11 cellular contexts compared by ENCODE assay signal in genomic region chr17:32835291-32835761, GRCh38. TPM values are rescaled to one million over a fixed set of nuclear protein-coding genes. Genes with fewer than 3 reads are reported as not detected.
DNase-seq lines count a peak whose midpoint lies in the region; ATAC-seq, FAIRE-seq and TF ChIP-seq lines count a peak whose summit lies in the region.
"Had no signal": no experiment of that assay in that cellular context is flagged by ENCODE, and none has a peak within 500 bp of the region (broad histone marks: within the 10 kb centered on the region; RNA-seq: fewer than 3 reads in every experiment).

No MANE protein-coding gene starts in this region.

- H3K27me3 ChIP-seq in GM06990 (replicated peaks; ENCODE audit: control insufficient read depth, insufficient read depth, low read length) = no peaks in the 10 kb centered on the region

- H3K27ac Mint-ChIP-seq in activated CD4-positive, alpha-beta memory T cell treated with anti-CD3 and anti-CD28 coated beads for 36 hours = no peak overlapping the region
- H3K27ac Mint-ChIP-seq: activated CD4-positive, alpha-beta T cell treated with anti-CD3 and anti-CD28 coated beads, Interleukin-2, amount 10 ng/mL, durations not matched to agents 7 days and 5 days had no signal

- intact Hi-C loops in activated CD4-positive, alpha-beta memory T cell treated with anti-CD3 and anti-CD28 coated beads for 36 hours (cut with micrococcal nuclease) = no loop called here

- ATAC-seq in GM19328 (IDR thresholded peaks at IDR 0.05; ENCODE audit: unreplicated experiment) (peak; percentile 70), HG02623 (IDR thresholded peaks at IDR 0.05; ENCODE audit: unreplicated experiment) (peak; percentile 60), HG03439 (IDR thresholded peaks at IDR 0.05; ENCODE audit: unreplicated experiment) (peak; percentile 65)

- no peaks in the 10 kb centered on the region for H3K9me3 Mint-ChIP-seq in activated CD4-positive, alpha-beta memory T cell treated with anti-CD3 and anti-CD28 coated beads for 36 hours
- H3K9me3 Mint-ChIP-seq: activated CD4-positive, alpha-beta T cell treated with anti-CD3 and anti-CD28 coated beads, Interleukin-2, amount 10 ng/mL, durations not matched to agents 7 days and 5 days had no signal

- H3K4me3 Mint-ChIP-seq in activated CD4-positive, alpha-beta memory T cell treated with anti-CD3 and anti-CD28 coated beads for 36 hours = no peak overlapping the region
- H3K4me3 Mint-ChIP-seq: activated CD4-positive, alpha-beta T cell treated with anti-CD3 and anti-CD28 coated beads, Interleukin-2, amount 10 ng/mL, durations not matched to agents 7 days and 5 days had no signal

- H3K4me1 Mint-ChIP-seq in activated CD4-positive, alpha-beta memory T cell treated with anti-CD3 and anti-CD28 coated beads for 36 hours (ENCODE audit: low read depth) = peaks cover under 1% of the 10 kb centered on the region
- H3K4me1 Mint-ChIP-seq: activated CD4-positive, alpha-beta T cell treated with anti-CD3 and anti-CD28 coated beads, Interleukin-2, amount 10 ng/mL, durations not matched to agents 7 days and 5 days had no signal

- no peaks in the 10 kb centered on the region for H3K36me3 ChIP-seq in GM06990 (ENCODE audit: control insufficient read depth, insufficient read depth, low read length)

- H3K36me3 Mint-ChIP-seq in activated CD4-positive, alpha-beta memory T cell treated with anti-CD3 and anti-CD28 coated beads for 36 hours = no peaks in the 10 kb centered on the region

- H3K27me3 Mint-ChIP-seq in activated CD4-positive, alpha-beta memory T cell treated with anti-CD3 and anti-CD28 coated beads for 36 hours = peaks cover 2% of the 10 kb centered on the region

- H3K4me3 ChIP-seq in GM06990 (replicated peaks; ENCODE audit: low read depth, low read length) = peak overlapping the region; percentile 46; the same call in 1 of the 2 replicates

- TF ChIP-seq CTCF in GM06990 (IDR thresholded peaks at IDR 0.05; ENCODE audit: insufficient read depth, low read length, poor library complexity, severe bottlenecking) = no peak

- CTCF ChIA-PET in activated CD4-positive, alpha-beta memory T cell treated with anti-CD3 and anti-CD28 coated beads for 36 hours (lab: Charles Lee) = interaction anchor here (0.7 to 2.5 kb wide), 3 partner anchors 42 to 74 kb away, joined by 3 to 8 read pairs (median 5); partner anchors contain the start of gene MYO1D

- DNase-seq in GM06990 (ENCODE audit: extremely low read depth, insufficient read length) (peak; percentile 56), SKM-1 treated with dmso at 0.1 percent for 144 hours (lab: John Stamatoyannopoulos, UW; ENCODE audit: unreplicated experiment) (no peak), urothelium cell line (ENCODE audit: low spot score) (no peak), SIG-M5 treated with dmso at 0.1 percent for 504 hours (lab: John Stamatoyannopoulos, UW; ENCODE audit: unreplicated experiment) (no peak)
- no peak for DNase-seq in activated CD4-positive, alpha-beta memory T cell treated with anti-CD3 and anti-CD28 coated beads for 36 hours
- DNase-seq: activated CD4-positive, alpha-beta T cell treated with anti-CD3 and anti-CD28 coated beads, Interleukin-2, amount 10 ng/mL, durations not matched to agents 7 days and 5 days; central memory CD4-positive, alpha-beta T cell; NCI-H1105 had no signal

- no peak for FAIRE-seq in urothelium cell line (lab: Jason Lieb, UNC)

- POLR2A ChIA-PET in activated CD4-positive, alpha-beta memory T cell treated with anti-CD3 and anti-CD28 coated beads for 36 hours (lab: Charles Lee) = no interaction called here

RNA-seq across cellular contexts. Expression of gene MYO1D, which starts 41.6 kb away (rescaled TPM):
- total RNA-seq in activated CD4-positive, alpha-beta memory T cell treated with anti-CD3 and anti-CD28 coated beads for 36 hours = 10 to 100 TPM; 13.5 to 18.9 TPM
